ENCODE assay signal across 7 cellular contexts in the genomic region with DNA sequence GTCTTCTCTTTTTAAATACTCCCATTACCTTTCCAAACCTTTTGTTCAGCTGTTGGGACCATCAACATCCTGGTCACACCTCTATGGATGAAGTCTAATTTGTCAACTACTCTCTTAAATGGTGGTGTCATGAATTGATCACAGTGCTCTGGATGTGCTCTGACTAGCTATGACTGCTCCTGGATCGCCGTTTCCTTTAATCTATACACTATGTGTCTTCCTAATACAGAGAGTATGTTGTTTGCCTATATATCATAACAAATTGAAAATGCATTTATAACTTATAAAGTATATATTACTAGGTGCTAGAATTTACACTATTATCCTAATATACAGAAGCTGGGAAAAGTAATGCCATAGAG.
"Had no signal": no experiment of that assay in that cellular context is flagged by ENCODE, and none has a peak within 500 bp of the region (broad histone marks: within the 10 kb centered on the region; RNA-seq: fewer than 3 reads in every experiment).

No MANE protein-coding gene starts in this region.

- FAIRE-seq: H1, H54, HepG2 had no signal

- H2AFZ ChIP-seq: GM23338 had no signal

- H3K4me3 ChIP-seq: GM23338 had no signal

- H3K4me3 Mint-ChIP-seq: GM23338, H9, IgD-negative memory B cell had no signal

- H3K9me3 Mint-ChIP-seq: GM23338, H9, IgD-negative memory B cell had no signal

- H3K27ac Mint-ChIP-seq: GM23338, H9, IgD-negative memory B cell had no signal

- DNase-seq: H9, HCEC 1CT had no signal

- H3K36me3 Mint-ChIP-seq: IgD-negative memory B cell had no signal

- H3K4me2 ChIP-seq: GM23338 had no signal

- ATAC-seq: GM23338, HepG2 had no signal

- H3K4me1 Mint-ChIP-seq: GM23338, H9 had no signal
